In genomic region chr2:179936654-179937053, GRCh38 we compare ENCODE assay signal across 1 cellular context.
TF ChIP-seq lines count a peak whose summit lies in the region.

No MANE protein-coding gene starts in this region.

TF ChIP-seq in HepG2, 621 proteins besides CTCF, POLR2A, EP300 and RAD21 (continued from another document):
- TF ChIP-seq ZNF75D (CRISPR knock-in tag; IDR thresholded peaks at IDR 0.05; ENCODE audit: borderline replicate concordance) = no peak
- no peak; the same call in 1 of the 2 replicates for TF ChIP-seq EHMT2 (IDR thresholded peaks at IDR 0.05; ENCODE audit: borderline replicate concordance, low read depth, low read length)
- no peak for TF ChIP-seq MLXIP (CRISPR knock-in tag; IDR thresholded peaks at IDR 0.05; ENCODE audit: borderline replicate concordance)
- no peak for TF ChIP-seq HOXD1 (CRISPR knock-in tag; IDR thresholded peaks at IDR 0.05)
- TF ChIP-seq ZNF550 (CRISPR knock-in tag; IDR thresholded peaks at IDR 0.05; ENCODE audit: borderline replicate concordance) = no peak
- peak; percentile 88 for TF ChIP-seq HNF4G (IDR thresholded peaks at IDR 0.05; ENCODE audit: borderline replicate concordance, low read depth, low read length)
- no peak for TF ChIP-seq HNF4G (CRISPR knock-in tag; IDR thresholded peaks at IDR 0.05; ENCODE audit: borderline replicate concordance, low read depth)
- TF ChIP-seq ZNF615 (CRISPR knock-in tag; IDR thresholded peaks at IDR 0.05; ENCODE audit: borderline replicate concordance) = no peak
- peak; percentile 57 for TF ChIP-seq CEBPG (CRISPR knock-in tag; IDR thresholded peaks at IDR 0.05)
- TF ChIP-seq MEIS1 (CRISPR knock-in tag; IDR thresholded peaks at IDR 0.05; ENCODE audit: borderline replicate concordance) = no peak
- TF ChIP-seq HNF1B (CRISPR knock-in tag; IDR thresholded peaks at IDR 0.05) = no peak
- TF ChIP-seq NR2F6 (IDR thresholded peaks at IDR 0.05) = no peak
- TF ChIP-seq NR2F6 (CRISPR knock-in tag; IDR thresholded peaks at IDR 0.05) = 0 out of 2 replicates have a peak, but pooled peaks have one; percentile 17
- no peak for TF ChIP-seq SKIL (CRISPR knock-in tag; IDR thresholded peaks at IDR 0.05; ENCODE audit: borderline replicate concordance)
- no peak for TF ChIP-seq ELF4 (CRISPR knock-in tag; IDR thresholded peaks at IDR 0.05; ENCODE audit: borderline replicate concordance)
- TF ChIP-seq RNF219 (CRISPR knock-in tag; IDR thresholded peaks at IDR 0.05) = no peak
- TF ChIP-seq BATF2 (CRISPR knock-in tag; IDR thresholded peaks at IDR 0.05) = no peak
- no peak for TF ChIP-seq DPF2 (CRISPR knock-in tag; IDR thresholded peaks at IDR 0.05; ENCODE audit: borderline replicate concordance, low read depth)
- TF ChIP-seq SSRP1 (CRISPR knock-in tag; IDR thresholded peaks at IDR 0.05) = no peak
- peak; percentile 41 for TF ChIP-seq XRCC5 (optimal IDR thresholded peaks at IDR 0.05; ENCODE audit: low read length)
- no peak for TF ChIP-seq ZSCAN12 (CRISPR knock-in tag; IDR thresholded peaks at IDR 0.05)
TF ChIP-seq in HepG2: peak in this region for 13.
